Comparison of ENCODE assay signal across 13 cellular contexts in the genomic region with DNA sequence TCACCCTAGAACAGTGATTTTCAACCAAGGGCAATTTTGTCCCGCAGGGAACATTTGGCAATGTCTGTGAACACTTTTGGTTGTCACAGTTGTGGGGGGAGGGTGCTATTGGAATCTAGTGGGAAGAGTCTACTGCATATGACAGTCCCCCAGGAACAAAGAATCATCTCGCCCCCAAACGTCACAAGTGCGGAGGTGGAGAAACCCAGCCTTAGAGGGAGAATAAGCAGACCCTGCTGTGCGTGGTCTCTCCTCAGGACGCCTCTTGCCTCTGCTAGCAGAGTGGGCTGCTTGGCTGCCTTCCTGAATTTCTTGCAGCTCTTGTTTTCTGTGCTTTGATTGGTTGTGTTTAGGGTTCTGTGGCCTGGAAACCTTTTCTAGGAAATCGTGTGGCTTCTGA. TPM values are rescaled to one million over a fixed set of nuclear protein-coding genes. Genes with fewer than 3 reads are reported as not detected.
DNase-seq lines count a peak whose midpoint lies in the region; ATAC-seq and TF ChIP-seq lines count a peak whose summit lies in the region.
"Had no signal": no experiment of that assay in that cellular context is flagged by ENCODE, and none has a peak within 500 bp of the region (broad histone marks: within the 10 kb centered on the region; RNA-seq: fewer than 3 reads in every experiment).

No MANE protein-coding gene starts in this region.

- H3K79me2 ChIP-seq in OCI-LY3 (ENCODE audit: low read length) = no peaks in the 10 kb centered on the region
- H3K79me2 ChIP-seq in GM23338 (replicated peaks; ENCODE audit: insufficient read depth) = no peaks in the 10 kb centered on the region

- peak overlapping the region in 1 of 2 experiments; percentile 6 for H2BK12ac ChIP-seq in mesenchymal stem cell (ENCODE audit: low read length in 2 of 2)

- H3K4me3 Mint-ChIP-seq in MCF 10A (ENCODE audit: unreplicated experiment) (no peak overlapping the region), GM23338 (no peak overlapping the region)
- H3K4me3 Mint-ChIP-seq: activated naive CD8-positive, alpha-beta T cell treated with anti-CD3 and anti-CD28 coated beads, Interleukin-2, amount 50 U/mL, for 24 hours had no signal

- intact Hi-C loops in MCF 10A (cut with micrococcal nuclease) = no loop called here
- intact Hi-C loops in lower leg skin (cut with DNase I; ENCODE audit: low total_unique reads) = no loop called here

- no TSS peak for BruUV-seq in MCF 10A (replicated peaks; lab: Mats Ljungman, UMichigan)

- H3F3A ChIP-seq in GM23338 (replicated peaks; ENCODE audit: low read depth) = 0 out of 2 replicates have a peak, but pooled peaks cover 4% of the 10 kb centered on the region

- no peak overlapping the region for H3K27ac ChIP-seq in OCI-LY3 (ENCODE audit: low read length)
- no peak overlapping the region for H3K27ac ChIP-seq in mesenchymal stem cell (ENCODE audit: low read length, poor library complexity, severe bottlenecking)
- peak overlapping the region; percentile 98 to 99 for H3K27ac ChIP-seq in thoracic aorta
- H3K27ac ChIP-seq in GM23338 (ENCODE audit: low read depth) = no peak overlapping the region

- H3K9me3 Mint-ChIP-seq in MCF 10A (ENCODE audit: unreplicated experiment) (no peaks in the 10 kb centered on the region), GM23338 (no peaks in the 10 kb centered on the region)
- H3K9me3 Mint-ChIP-seq: activated naive CD8-positive, alpha-beta T cell treated with anti-CD3 and anti-CD28 coated beads, Interleukin-2, amount 50 U/mL, for 24 hours had no signal

- no peak overlapping the region for H3K18ac ChIP-seq in mesenchymal stem cell (ENCODE audit: low read depth in 1 of 2, low read length in 2 of 2)

- no peak overlapping the region for H2BK120ac ChIP-seq in mesenchymal stem cell (ENCODE audit: low read depth, low read length)

- H2AFZ ChIP-seq in OCI-LY3 (ENCODE audit: low read depth, low read length) (no peak overlapping the region), mesenchymal stem cell (ENCODE audit: low read depth, low read length) (no peak overlapping the region), GM23338 (no peak overlapping the region)

- peak overlapping the region; percentile 16; the same call in 1 of the 2 replicates for H3K4me3 ChIP-seq in OCI-LY3 (ENCODE audit: low read length)
- H3K4me3 ChIP-seq in mesenchymal stem cell (ENCODE audit: insufficient read depth in 1 of 2, low read depth in 1 of 2, low read length in 2 of 2) = peak overlapping the region in 1 of 2 experiments; percentile 16
- no peak overlapping the region for H3K4me3 ChIP-seq in thoracic aorta
- no peak overlapping the region for H3K4me3 ChIP-seq in GM23338
- no peak overlapping the region for H3K4me3 ChIP-seq in lower leg skin (ENCODE audit: low read depth, poor library complexity, severe bottlenecking)

- H3K4me1 ChIP-seq in OCI-LY3 (ENCODE audit: low read length) (peaks cover 26% of the 10 kb centered on the region), mesenchymal stem cell (ENCODE audit: control insufficient read depth, insufficient read depth, low read depth, low read length) (peaks cover 30% of the 10 kb centered on the region), thoracic aorta (ENCODE audit: control insufficient read depth in 1 of 2, low read depth in 2 of 2) (peaks cover 75 to 100% of the 10 kb centered on the region in 2 donors), GM23338 (ENCODE audit: insufficient read depth) (peaks cover 10% of the 10 kb centered on the region; the same call in 1 of the 2 replicates)

- TF ChIP-seq CTCF in OCI-LY3 (IDR thresholded peaks at IDR 0.05; ENCODE audit: low read depth, low read length) (no peak), MCF 10A (IDR thresholded peaks at IDR 0.05; ENCODE audit: unreplicated experiment) (no peak), thoracic aorta (IDR thresholded peaks at IDR 0.05) (no peak), GM23338 (conservative IDR thresholded peaks at IDR 0.05; ENCODE audit: low read depth in 2 of 2) (no peak), lower leg skin (IDR thresholded peaks at IDR 0.05) (no peak)

- peak overlapping the region; percentile 53 for H2AK5ac ChIP-seq in mesenchymal stem cell (ENCODE audit: low read length, severe bottlenecking)

- H3K27ac Mint-ChIP-seq in MCF 10A (ENCODE audit: low read depth, unreplicated experiment) (peak overlapping the region; percentile 82), GM23338 (no peak overlapping the region)

- no peaks in the 10 kb centered on the region for H3K79me1 ChIP-seq in mesenchymal stem cell (replicated peaks; ENCODE audit: low read length, poor library complexity, severe bottlenecking)

- no peaks in the 10 kb centered on the region for H3K9me2 ChIP-seq in GM23338 (ENCODE audit: insufficient read depth)

- peak overlapping the region; percentile 52 for H3K4me2 ChIP-seq in OCI-LY3 (ENCODE audit: low read length)
- no peak overlapping the region for H3K4me2 ChIP-seq in mesenchymal stem cell (ENCODE audit: low read length, poor library complexity, severe bottlenecking)
- H3K4me2 ChIP-seq in GM23338 = no peak overlapping the region

- no peak overlapping the region for H2BK5ac ChIP-seq in mesenchymal stem cell (ENCODE audit: low read depth, low read length, poor library complexity, severe bottlenecking)

- no peak for ATAC-seq in thoracic aorta (ENCODE audit: insufficient number of reproducible peaks, low FRiP score, low read depth)
- ATAC-seq in GM23338 = no peak
- no peak for ATAC-seq in HG03097 (IDR thresholded peaks at IDR 0.05; ENCODE audit: low FRiP score, unreplicated experiment)
- ATAC-seq: activated naive CD8-positive, alpha-beta T cell treated with anti-CD3 and anti-CD28 coated beads, Interleukin-2, amount 50 U/mL, for 24 hours had no signal

- no peak overlapping the region for H4K91ac ChIP-seq in mesenchymal stem cell (ENCODE audit: low read length)

- peaks cover 5% of the 10 kb centered on the region for H3K36me3 Mint-ChIP-seq in MCF 10A (ENCODE audit: insufficient read depth, unreplicated experiment)
- no peaks in the 10 kb centered on the region for H3K36me3 Mint-ChIP-seq in GM23338 (ENCODE audit: low read depth)

- H3K4ac ChIP-seq in mesenchymal stem cell (ENCODE audit: low read depth in 1 of 2, low read length in 2 of 2) = peak overlapping the region in 1 of 2 experiments; percentile 24

- H4K20me1 ChIP-seq in OCI-LY3 (ENCODE audit: insufficient read depth, low read length) = no peaks in the 10 kb centered on the region
- H4K20me1 ChIP-seq in GM23338 (replicated peaks; ENCODE audit: insufficient read depth) = no peaks in the 10 kb centered on the region

- 72% methylated on average over 7 of the region's 7 CpGs for WGBS in mesenchymal stem cell
- WGBS in lower leg skin, 2 donors = 56 to 67% methylated on average over 7 of the region's 7 CpGs

- H3K36me3 ChIP-seq in OCI-LY3 (replicated peaks; ENCODE audit: low read depth, low read length) = no peaks in the 10 kb centered on the region
- H3K36me3 ChIP-seq in mesenchymal stem cell (ENCODE audit: control insufficient read depth in 1 of 2, insufficient read depth in 2 of 2, low read depth in 1 of 2, low read length in 2 of 2) = peaks cover 3 to 44% of the 10 kb centered on the region in 2 experiments
- H3K36me3 ChIP-seq in thoracic aorta = no peaks in the 10 kb centered on the region
- no peaks in the 10 kb centered on the region for H3K36me3 ChIP-seq in GM23338 (ENCODE audit: insufficient read depth)

- POLR2A ChIA-PET in MCF 10A (lab: Yijun Ruan, JAX) = no interaction called here

- H3K23ac ChIP-seq in mesenchymal stem cell (ENCODE audit: low read length in 2 of 2) = no peak overlapping the region

- no peak for TF ChIP-seq POLR2A in lower leg skin (IDR thresholded peaks at IDR 0.05)

- no peak overlapping the region for H2BK15ac ChIP-seq in mesenchymal stem cell (ENCODE audit: low read depth, poor library complexity, severe bottlenecking)

- CTCF ChIA-PET in MCF 10A (lab: Yijun Ruan, JAX) = interaction anchor here (1.0 to 1.4 kb wide), 2 partner anchors 19 to 42 kb away, joined by 3 to 4 read pairs; a partner anchor contains a TSS

- no peak overlapping the region for H4K8ac ChIP-seq in mesenchymal stem cell (ENCODE audit: low read length)

- H3K27me3 Mint-ChIP-seq in MCF 10A (ENCODE audit: insufficient read depth, unreplicated experiment) = no peaks in the 10 kb centered on the region
- H3K27me3 Mint-ChIP-seq in GM23338 (ENCODE audit: insufficient read depth, low read depth, poor library complexity) = peaks cover 45% of the 10 kb centered on the region
- H3K27me3 Mint-ChIP-seq: activated naive CD8-positive, alpha-beta T cell treated with anti-CD3 and anti-CD28 coated beads, Interleukin-2, amount 50 U/mL, for 24 hours had no signal

- H3K9me3 ChIP-seq in OCI-LY3 (ENCODE audit: insufficient read depth, low read length) (no peaks in the 10 kb centered on the region), mesenchymal stem cell (ENCODE audit: control insufficient read depth, low read length) (no peaks in the 10 kb centered on the region), thoracic aorta (no peaks in the 10 kb centered on the region)

- DNase-seq in MCF 10A (ENCODE audit: unreplicated experiment) = no peak
- no peak for DNase-seq in mesenchymal stem cell
- no peak for DNase-seq in thoracic aorta (ENCODE audit: low spot score)
- no peak for DNase-seq in activated CD4-positive, alpha-beta T cell treated with anti-CD3 and anti-CD28 coated beads for 4 hours
- DNase-seq in GM23338 (ENCODE audit: low spot score) = no peak
- DNase-seq in lower leg skin (ENCODE audit: low spot score in 2 of 2) = no peak
- DNase-seq: activated CD4-positive, CD25-positive, alpha-beta regulatory T cell; activated naive CD8-positive, alpha-beta T cell treated with anti-CD3 and anti-CD28 coated beads, Interleukin-2, amount 50 U/mL, for 24 hours; activated T-cell treated with anti-CD3 and anti-CD28 coated beads for 4 hours; effector memory CD4-positive, alpha-beta T cell; H7 had no signal

- peaks cover 30% of the 10 kb centered on the region for H3K4me1 Mint-ChIP-seq in MCF 10A (ENCODE audit: insufficient read depth, unreplicated experiment)
- peaks cover 8% of the 10 kb centered on the region for H3K4me1 Mint-ChIP-seq in GM23338

- H3K9ac ChIP-seq in OCI-LY3 (ENCODE audit: low read length) = no peak overlapping the region
- peak overlapping the region; percentile 9 for H3K9ac ChIP-seq in mesenchymal stem cell (ENCODE audit: low read length)

- H3K27me3 ChIP-seq in OCI-LY3 (ENCODE audit: low read depth, low read length) (no peaks in the 10 kb centered on the region), mesenchymal stem cell (ENCODE audit: control insufficient read depth in 1 of 2, insufficient read depth in 1 of 2, low read length in 2 of 2) (no peaks in the 10 kb centered on the region), thoracic aorta (replicated peaks; ENCODE audit: insufficient read depth) (no peaks in the 10 kb centered on the region), GM23338 (ENCODE audit: insufficient read depth) (peaks cover 38% of the 10 kb centered on the region; the same call in 1 of the 2 replicates)

- no peak overlapping the region for H3K14ac ChIP-seq in mesenchymal stem cell (ENCODE audit: low read length in 2 of 2)

RNA-seq across cellular contexts. Expression of a gene that starts 42.4 kb away (rescaled TPM):
- total RNA-seq in MCF 10A (2022) (26.9 and 27.2 TPM in 2 replicates), thoracic aorta (100 to 1,000 TPM; 126 to 145 TPM), lower leg skin (100 to 1,000 TPM; 119 to 177 (median 136) TPM)
- polyA plus RNA-seq in mesenchymal stem cell (2013, experiment 1 of 2) = 4.6 TPM
- 4.6 TPM for polyA plus RNA-seq in mesenchymal stem cell (2013, experiment 2 of 2)
- 0.14 and 1.2 TPM in 2 replicates for total RNA-seq in GM23338 (2014; rRNA removed; shearing (Covaris generic))
- 0.06 and 0.31 TPM in 2 replicates for polyA plus RNA-seq in GM23338 (2016; fragmentation: Nextera tagmentation; extraction: Ambion mirVana)

Comparison
In these comparisons a context has a peak if more than half of its experiments do, and no peak if none do; other contexts are left out.
1. H3K27ac ChIP-seq: peak in thoracic aorta (2 of 2); none in OCI-LY3 (single experiment), mesenchymal stem cell (single experiment) and GM23338 (single experiment).
2. RNA of a gene that starts 42.4 kb away (total RNA-seq): 119 to 177 TPM in lower leg skin, 126 to 145 TPM in thoracic aorta and 26.9 to 27.2 TPM in MCF 10A; 0.14 to 1.2 TPM in GM23338; every median in the first group is over 10 times any median in the second.